27 cellular contexts compared by ENCODE assay signal in genomic region chr12:132633901-132634300, GRCh38. TPM values are rescaled to one million over a fixed set of nuclear protein-coding genes. Genes with fewer than 3 reads are reported as not detected.
"Had no signal": no experiment of that assay in that cellular context is flagged by ENCODE, and none has a peak within 500 bp of the region (broad histone marks: within the 10 kb centered on the region; RNA-seq: fewer than 3 reads in every experiment).

No MANE protein-coding gene starts in this region.

- ATAC-seq: naive thymus-derived CD8-positive, alpha-beta T cell; psoas muscle; right lobe of liver had no signal

- H3K4me1 Mint-ChIP-seq: endodermal cell had no signal

- H3K4me1 ChIP-seq: parathyroid adenoma, psoas muscle, right lobe of liver, thyroid gland, vagina had no signal

- H3K4me3 Mint-ChIP-seq: endodermal cell; naive thymus-derived CD8-positive, alpha-beta T cell; type B pancreatic cell had no signal

- H3K27me3 ChIP-seq: right lobe of liver, suprapubic skin, thyroid gland, vagina had no signal

- H3K9me3 ChIP-seq: psoas muscle, right lobe of liver, suprapubic skin, thyroid gland, vagina had no signal

- DNase-seq: effector CD4-positive, alpha-beta T cell; foreskin melanocyte; head of caudate nucleus; hippocampal formation; kidney glomerular epithelial cell; mammary epithelial cell; naive thymus-derived CD8-positive, alpha-beta T cell; occipital lobe; psoas muscle; retina; stimulated activated CD4-positive, alpha-beta T cell treated with anti-CD3 and anti-CD28 coated beads, Interleukin-2, amount 100 ng/mL, for 24 hours; stimulated activated CD4-positive, alpha-beta T cell treated with anti-CD3 and anti-CD28 coated beads, Interleukin-4, amount 100 ng/mL, for 4 hours; stimulated activated naive CD4-positive, alpha-beta T cell treated with Interleukin-2 at 50 U/mL for 16 hours; thyroid gland had no signal

- H3K27ac Mint-ChIP-seq: endodermal cell, type B pancreatic cell had no signal

- H3K4me3 ChIP-seq: coronary artery, psoas muscle, right lobe of liver, suprapubic skin, thyroid gland, vagina had no signal

- H3K27me3 Mint-ChIP-seq: naive thymus-derived CD8-positive, alpha-beta T cell; type B pancreatic cell had no signal

- H3K27ac ChIP-seq: coronary artery, parathyroid adenoma, psoas muscle, right lobe of liver, suprapubic skin, thyroid gland, vagina had no signal

- H3K9me3 Mint-ChIP-seq: endodermal cell; naive thymus-derived CD8-positive, alpha-beta T cell; type B pancreatic cell had no signal

RNA-seq across cellular contexts. Expression of gene P2RX2, which starts 15.3 kb away (rescaled TPM):
- total RNA-seq: cerebellum; dermis microvascular lymphatic vessel endothelial cell; lower leg skin; mammary epithelial cell; mesenteric fat pad; naive thymus-derived CD8-positive, alpha-beta T cell; occipital lobe; psoas muscle; right lobe of liver; skeletal muscle tissue; suprapubic skin; vagina had no signal

RNA-seq across cellular contexts. Expression of gene LRCOL1, which starts 23.5 kb away (rescaled TPM):
- total RNA-seq: cerebellum; endodermal cell; lower leg skin; mammary epithelial cell; mesenteric fat pad; mononuclear cell; naive thymus-derived CD8-positive, alpha-beta T cell; occipital lobe; suprapubic skin; vagina had no signal
